1 cellular context compared by ENCODE assay signal in genomic region chr6:1390071-1390804, GRCh38.
A peak's percentile ranks its signal among the peaks of the same experiment; 100 is the strongest.
TF ChIP-seq lines count a peak whose summit lies in the region.

No MANE protein-coding gene starts in this region.

TF ChIP-seq in HepG2, 621 proteins besides CTCF, POLR2A, EP300 and RAD21 (continued from another document and continues in another):
- TF ChIP-seq ZNF318 (CRISPR knock-in tag; IDR thresholded peaks at IDR 0.05): no peak
- no peak for TF ChIP-seq ZKSCAN1 (IDR thresholded peaks at IDR 0.05; ENCODE audit: low read length)
- TF ChIP-seq E2F1 (CRISPR knock-in tag; IDR thresholded peaks at IDR 0.05): no peak
- no peak for TF ChIP-seq TARDBP (CRISPR knock-in tag; IDR thresholded peaks at IDR 0.05)
- no peak for TF ChIP-seq HNRNPL (IDR thresholded peaks at IDR 0.05; ENCODE audit: low read depth, low read length)
- TF ChIP-seq HDAC2 (CRISPR knock-in tag; IDR thresholded peaks at IDR 0.05): no peak
- no peak for TF ChIP-seq ZFX (CRISPR knock-in tag; IDR thresholded peaks at IDR 0.05; ENCODE audit: low read depth)
- TF ChIP-seq TCF7 (IDR thresholded peaks at IDR 0.05; ENCODE audit: low read depth): no peak
- no peak for TF ChIP-seq ZNF280B (CRISPR knock-in tag; IDR thresholded peaks at IDR 0.05; ENCODE audit: borderline replicate concordance)
- TF ChIP-seq PRDM15 (CRISPR knock-in tag; IDR thresholded peaks at IDR 0.05): no peak
- TF ChIP-seq MTF2 (CRISPR knock-in tag; IDR thresholded peaks at IDR 0.05; ENCODE audit: borderline replicate concordance): peak; percentile 96
- 0 out of 2 replicates have a peak, but pooled peaks have one; percentile 38 for TF ChIP-seq ZFP91 (CRISPR knock-in tag; IDR thresholded peaks at IDR 0.05; ENCODE audit: borderline replicate concordance)
- no peak for TF ChIP-seq E2F5 (CRISPR knock-in tag; conservative IDR thresholded peaks at IDR 0.05)
- no peak for TF ChIP-seq KAT2B (IDR thresholded peaks at IDR 0.05; ENCODE audit: borderline replicate concordance, low read depth, low read length)
- TF ChIP-seq ZNF441 (CRISPR knock-in tag; IDR thresholded peaks at IDR 0.05; ENCODE audit: borderline replicate concordance): no peak
- TF ChIP-seq ZNF275 (CRISPR knock-in tag; IDR thresholded peaks at IDR 0.05; ENCODE audit: borderline replicate concordance): no peak
- TF ChIP-seq GPBP1L1 (CRISPR knock-in tag; IDR thresholded peaks at IDR 0.05): no peak
- no peak for TF ChIP-seq ZNF256 (CRISPR knock-in tag; conservative IDR thresholded peaks at IDR 0.05)
- TF ChIP-seq SP5 (CRISPR knock-in tag; IDR thresholded peaks at IDR 0.05; ENCODE audit: borderline replicate concordance, low read depth): no peak
- no peak for TF ChIP-seq STAT6 (CRISPR knock-in tag; IDR thresholded peaks at IDR 0.05; ENCODE audit: borderline replicate concordance)
- no peak for TF ChIP-seq MTA3 (CRISPR knock-in tag; IDR thresholded peaks at IDR 0.05)
- no peak for TF ChIP-seq ZNF20 (CRISPR knock-in tag; IDR thresholded peaks at IDR 0.05)
- no peak for TF ChIP-seq SP2 (CRISPR knock-in tag; IDR thresholded peaks at IDR 0.05)
- TF ChIP-seq ZNF780A (CRISPR knock-in tag; IDR thresholded peaks at IDR 0.05): no peak
- no peak for TF ChIP-seq KDM1A (CRISPR knock-in tag; IDR thresholded peaks at IDR 0.05)
- TF ChIP-seq ZNF800 (CRISPR knock-in tag; IDR thresholded peaks at IDR 0.05): peak; percentile 83
- TF ChIP-seq FOXK1 (CRISPR knock-in tag; IDR thresholded peaks at IDR 0.05; ENCODE audit: borderline replicate concordance, low read depth): no peak
- TF ChIP-seq ZNF576 (CRISPR knock-in tag; IDR thresholded peaks at IDR 0.05): no peak
